Comparison of ENCODE assay signal across 11 cellular contexts in the genomic region with DNA sequence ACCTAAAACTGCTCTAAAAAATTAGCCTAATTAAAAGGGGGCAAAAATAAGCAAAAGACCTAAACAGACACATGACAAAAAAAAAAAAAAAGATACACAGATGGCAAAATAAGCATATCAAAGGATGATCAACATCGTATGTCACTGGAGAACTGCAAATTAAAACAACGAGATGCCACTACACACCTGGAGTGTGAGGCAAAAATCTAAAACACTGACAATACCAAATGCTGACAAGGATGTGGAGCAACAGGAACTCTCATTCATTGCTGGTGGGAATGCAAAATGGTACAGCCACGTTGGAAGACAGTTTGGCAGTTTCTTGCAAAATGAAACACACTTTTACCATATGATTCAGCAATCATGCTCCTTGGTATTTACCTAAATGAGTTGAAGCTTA.
"Had no signal": no experiment of that assay in that cellular context is flagged by ENCODE, and none has a peak within 500 bp of the region (broad histone marks: within the 10 kb centered on the region; RNA-seq: fewer than 3 reads in every experiment).

No MANE protein-coding gene starts in this region.

- H3K9me3 ChIP-seq: HAP-1 had no signal

- H3K27ac ChIP-seq: GM23248 had no signal

- H3K9ac ChIP-seq: GM23248 had no signal

- DNase-seq: GM23248, GOT3, H7, H9, HCEC 1CT, HFFc6 had no signal

- H3K4me2 ChIP-seq: GM23338 had no signal

- FAIRE-seq: H1, H54 had no signal

- H2AFZ ChIP-seq: GM23248, GM23338 had no signal

- H3K4me3 ChIP-seq: GM23248, GM23338, HAP-1 had no signal

- H3K36me3 ChIP-seq: HAP-1 had no signal

- ATAC-seq: GM23338, HCT116 had no signal
